9 cellular contexts compared by ENCODE assay signal in the genomic region with DNA sequence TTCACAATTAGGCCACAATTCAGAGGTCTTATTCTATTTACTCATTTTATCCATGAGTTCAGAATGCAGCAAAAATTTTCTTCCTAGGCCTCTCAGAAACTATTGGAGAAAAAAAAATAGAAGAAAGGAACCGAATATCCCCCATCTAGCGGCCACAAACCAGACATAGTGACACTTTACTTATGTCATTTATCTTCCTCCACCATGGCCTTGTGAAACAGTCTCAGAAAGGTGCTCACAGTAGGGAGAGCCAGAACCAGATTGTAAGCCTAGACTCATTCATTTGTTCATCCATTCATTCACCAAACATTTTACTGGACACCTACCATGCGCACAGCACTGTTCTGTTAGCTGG. TPM values are rescaled to one million over a fixed set of nuclear protein-coding genes. Genes with fewer than 3 reads are reported as not detected.
DNase-seq lines count a peak whose midpoint lies in the region; ATAC-seq and TF ChIP-seq lines count a peak whose summit lies in the region.
"Had no signal": no experiment of that assay in that cellular context is flagged by ENCODE, and none has a peak within 500 bp of the region (broad histone marks: within the 10 kb centered on the region; RNA-seq: fewer than 3 reads in every experiment).

No MANE protein-coding gene starts in this region.

- H3K9me2 ChIP-seq in hepatocyte (replicated peaks; ENCODE audit: insufficient read depth): no peaks in the 10 kb centered on the region

- H3K4me1 ChIP-seq in hepatocyte (ENCODE audit: insufficient read depth): peaks cover 76% of the 10 kb centered on the region

- H3K9me3 ChIP-seq in hepatocyte (ENCODE audit: low read depth): no peaks in the 10 kb centered on the region

- H3K79me2 ChIP-seq in hepatocyte: peaks cover 98% of the 10 kb centered on the region

- H3K4me3 ChIP-seq in GM06990 (replicated peaks; ENCODE audit: low read depth, low read length): peak overlapping the region; percentile 35
- H3K4me3 ChIP-seq in hepatocyte: no peak overlapping the region

- TF ChIP-seq CTCF in GM06990 (IDR thresholded peaks at IDR 0.05; ENCODE audit: insufficient read depth, low read length, poor library complexity, severe bottlenecking) (peak; percentile 21), hepatocyte (IDR thresholded peaks at IDR 0.05; ENCODE audit: poor library complexity) (no peak)

- H3K36me3 Mint-ChIP-seq in activated T-cell treated with anti-CD3 and anti-CD28 coated beads, Interleukin-2, amount 50 U/mL, for 4 hours (ENCODE audit: insufficient read depth): peaks cover 23% of the 10 kb centered on the region

- H3K4me1 Mint-ChIP-seq in activated T-cell treated with anti-CD3 and anti-CD28 coated beads, Interleukin-2, amount 50 U/mL, for 4 hours (ENCODE audit: low read depth): peaks cover 22% of the 10 kb centered on the region

- peak; percentile 66 for DNase-seq in GM06990 (ENCODE audit: extremely low read depth, insufficient read length)
- DNase-seq in hepatocyte (ENCODE audit: low spot score): no peak
- no peak for DNase-seq in activated T-cell treated with anti-CD3 and anti-CD28 coated beads, Interleukin-2, amount 50 U/mL, for 4 hours
- no peak for DNase-seq in ureter (ENCODE audit: low spot score)
- DNase-seq in SHP77 (lab: John Stamatoyannopoulos, UW): no peak
- no peak for DNase-seq in NCI-H146 (lab: John Stamatoyannopoulos, UW)

- peaks cover 8% of the 10 kb centered on the region for H4K20me1 ChIP-seq in hepatocyte (ENCODE audit: insufficient read depth, poor library complexity, severe bottlenecking)

- no peak overlapping the region for H3K4me3 Mint-ChIP-seq in activated T-cell treated with anti-CD3 and anti-CD28 coated beads, Interleukin-2, amount 50 U/mL, for 4 hours

- H3K27me3 ChIP-seq in GM06990 (replicated peaks; ENCODE audit: control insufficient read depth, insufficient read depth, low read length): no peaks in the 10 kb centered on the region
- H3K27me3 ChIP-seq in hepatocyte: no peaks in the 10 kb centered on the region

- H3K36me3 ChIP-seq in GM06990 (ENCODE audit: control insufficient read depth, insufficient read depth, low read length): peaks cover 7% of the 10 kb centered on the region
- no peaks in the 10 kb centered on the region for H3K36me3 ChIP-seq in hepatocyte (replicated peaks; ENCODE audit: insufficient read depth, low read depth)

- peak overlapping the region; percentile 59 for H3K4me2 ChIP-seq in hepatocyte
- H3K4me2 ChIP-seq: KMS-11 had no signal

- 87% methylated on average over 3 of the region's 3 CpGs for WGBS in hepatocyte (ENCODE audit: low lambda C conversion rate, missing lambda C conversion rate)

- H2AFZ ChIP-seq in hepatocyte: no peak overlapping the region

- peak overlapping the region; percentile 86 for H3K27ac ChIP-seq in hepatocyte
- H3K27ac ChIP-seq: KMS-11 had no signal

- no peaks in the 10 kb centered on the region for H3K27me3 Mint-ChIP-seq in activated T-cell treated with anti-CD3 and anti-CD28 coated beads, Interleukin-2, amount 50 U/mL, for 4 hours (ENCODE audit: low read depth)

- peak; percentile 38 for ATAC-seq in GM19438 (IDR thresholded peaks at IDR 0.05; ENCODE audit: low read depth, unreplicated experiment)
- ATAC-seq in HG03097 (IDR thresholded peaks at IDR 0.05; ENCODE audit: low FRiP score, unreplicated experiment): peak; percentile 41
- no peak for ATAC-seq in activated T-cell treated with anti-CD3 and anti-CD28 coated beads, Interleukin-2, amount 50 U/mL, for 4 hours

- H3K9me3 Mint-ChIP-seq in activated T-cell treated with anti-CD3 and anti-CD28 coated beads, Interleukin-2, amount 50 U/mL, for 4 hours: peaks cover 6% of the 10 kb centered on the region

RNA-seq across cellular contexts. Expression of gene CREB3L2, which starts 16.0 kb away (rescaled TPM):
- total RNA-seq in hepatocyte (33.9 and 38.3 TPM in 2 replicates), ureter (126 TPM)
- 34.4 and 37.6 TPM in 2 replicates for polyA plus RNA-seq in hepatocyte
- total RNA-seq in activated T-cell treated with anti-CD3 and anti-CD28 coated beads, Interleukin-2, amount 50 U/mL, for 4 hours: 10 to 100 TPM; 28.1 to 34.6 (median 29.8) TPM

Comparison
In these comparisons a context has a peak if more than half of its experiments do, and no peak if none do; other contexts are left out.
1. ATAC-seq: peak in GM19438 (single experiment) and HG03097 (single experiment); none in activated T-cell treated with anti-CD3 and anti-CD28 coated beads, Interleukin-2, amount 50 U/mL, for 4 hours (0 of 2).